13 cellular contexts compared by ENCODE assay signal in the genomic region with DNA sequence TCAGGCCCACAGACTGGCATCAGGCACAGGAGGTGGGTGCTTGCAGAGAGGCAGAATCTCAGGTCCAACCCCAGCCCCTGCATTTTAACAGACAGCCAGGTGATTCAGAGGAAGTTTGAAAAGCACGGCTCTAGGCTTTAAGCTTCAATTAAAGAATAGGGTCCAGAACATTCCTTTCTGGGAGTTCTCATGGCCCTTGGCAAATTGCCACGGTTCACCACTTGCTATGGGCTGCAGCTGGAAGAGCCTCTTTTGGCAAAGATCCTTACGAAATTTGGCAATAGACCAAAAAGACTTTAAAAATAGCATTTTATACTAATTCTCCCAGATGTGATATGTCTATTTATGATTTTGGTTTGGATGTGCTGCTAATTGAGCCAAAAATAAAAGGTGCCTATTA.
DNase-seq lines count a peak whose midpoint lies in the region; ATAC-seq, FAIRE-seq and TF ChIP-seq lines count a peak whose summit lies in the region.
"Had no signal": no experiment of that assay in that cellular context is flagged by ENCODE, and none has a peak within 500 bp of the region (broad histone marks: within the 10 kb centered on the region; RNA-seq: fewer than 3 reads in every experiment).

No MANE protein-coding gene starts in this region.

- H3K36me3 ChIP-seq in K562 (ENCODE audit: control insufficient read depth, insufficient read depth, low read length) = no peaks in the 10 kb centered on the region
- no peaks in the 10 kb centered on the region for H3K36me3 ChIP-seq in kidney (ENCODE audit: control insufficient read depth in 1 of 2, insufficient read depth in 2 of 2, low read length in 2 of 2)
- H3K36me3 ChIP-seq: neutrophil had no signal

- H3K4me3 Mint-ChIP-seq in activated T-cell treated with anti-CD3 and anti-CD28 coated beads, Interleukin-2, amount 50 U/mL, for 24 hours = no peak overlapping the region
- H3K4me3 Mint-ChIP-seq: activated CD4-positive, alpha-beta T cell treated with anti-CD3 and anti-CD28 coated beads, Interleukin-2, amount 10 ng/mL, durations not matched to agents 24 days and 14 days; activated naive CD4-positive, alpha-beta T cell treated with anti-CD3 and anti-CD28 coated beads for 36 hours had no signal

- no peak overlapping the region for H3K4me3 ChIP-seq in K562
- H3K4me3 ChIP-seq in kidney (ENCODE audit: low read length in 2 of 2) = no peak overlapping the region

- no peaks in the 10 kb centered on the region for H3K9me1 ChIP-seq in K562 (ENCODE audit: control insufficient read depth, insufficient read depth, low read length)

- H3K4me1 Mint-ChIP-seq in activated T-cell treated with anti-CD3 and anti-CD28 coated beads, Interleukin-2, amount 50 U/mL, for 24 hours (ENCODE audit: low read depth) = no peaks in the 10 kb centered on the region
- H3K4me1 Mint-ChIP-seq: activated CD4-positive, alpha-beta T cell treated with anti-CD3 and anti-CD28 coated beads, Interleukin-2, amount 10 ng/mL, durations not matched to agents 24 days and 14 days had no signal

- no peak for TF ChIP-seq RAD21 in K562 (CRISPR knock-in tag; conservative IDR thresholded peaks at IDR 0.05 in 1 of 2, IDR thresholded peaks at IDR 0.05 in 1 of 2)

- ATAC-seq in K562 = no peak
- no peak for ATAC-seq in HG02852 (IDR thresholded peaks at IDR 0.05; ENCODE audit: unreplicated experiment)

- H3K4me2 ChIP-seq in K562 (ENCODE audit: insufficient read depth, low read length) = no peak overlapping the region

- CTCF ChIA-PET in K562 (lab: Yijun Ruan, JAX; ENCODE audit: low intra/inter-chr PET ratio) = no interaction called here

- H3K4me1 ChIP-seq in K562 (replicated peaks in 1 of 2; ENCODE audit: control insufficient read depth in 2 of 2, insufficient read depth in 2 of 2, low read length in 2 of 2) = no peaks in the 10 kb centered on the region
- H3K4me1 ChIP-seq in kidney (ENCODE audit: control insufficient read depth in 1 of 2, insufficient read depth in 1 of 2, low read depth in 1 of 2, low read length in 2 of 2) = peaks cover 0 to 2% of the 10 kb centered on the region in 2 donors

- WGBS in K562 (ENCODE audit: insufficient coverage, low coverage, missing lambda C conversion rate) = 12% methylated on average over 3 of the region's 3 CpGs

- H3K79me2 ChIP-seq in K562 (ENCODE audit: control insufficient read depth, insufficient read depth, low read length) = no peaks in the 10 kb centered on the region

- no peaks in the 10 kb centered on the region for H3K9me3 Mint-ChIP-seq in activated T-cell treated with anti-CD3 and anti-CD28 coated beads, Interleukin-2, amount 50 U/mL, for 24 hours
- H3K9me3 Mint-ChIP-seq: activated CD4-positive, alpha-beta T cell treated with anti-CD3 and anti-CD28 coated beads, Interleukin-2, amount 10 ng/mL, durations not matched to agents 24 days and 14 days; activated naive CD4-positive, alpha-beta T cell treated with anti-CD3 and anti-CD28 coated beads for 36 hours had no signal

- DNase-seq in NCI-H446 (lab: John Stamatoyannopoulos, UW) (peak; percentile 8 to 30), NCI-H446 treated with DMSO at 0.1 percent for 48 hours (lab: John Stamatoyannopoulos, UW) (no peak), K562 (ENCODE audit: extremely low read depth in 1 of 4, low spot score in 3 of 4) (peak in 1 of 4 experiments; percentile 11), kidney (peak; percentile 82), ureter (ENCODE audit: low spot score) (peak; percentile 51), DMS153 treated with DMSO at 0.1 percent for 48 hours (lab: John Stamatoyannopoulos, UW; ENCODE audit: unreplicated experiment) (no peak)
- DNase-seq in activated T-cell treated with anti-CD3 and anti-CD28 coated beads, Interleukin-2, amount 50 U/mL, for 24 hours = no peak
- DNase-seq: activated CD4-positive, alpha-beta T cell treated with anti-CD3 and anti-CD28 coated beads, Interleukin-2, amount 10 ng/mL, durations not matched to agents 24 days and 14 days; activated naive CD4-positive, alpha-beta T cell treated with anti-CD3 and anti-CD28 coated beads for 36 hours; Karpas-422 had no signal

- H3K36me3 Mint-ChIP-seq in activated T-cell treated with anti-CD3 and anti-CD28 coated beads, Interleukin-2, amount 50 U/mL, for 24 hours (ENCODE audit: low read depth) = no peaks in the 10 kb centered on the region

- H3K27ac ChIP-seq in K562 (ENCODE audit: extremely low read depth, low read depth, low read length) (no peak overlapping the region), kidney (ENCODE audit: low read depth in 2 of 2, low read length in 2 of 2) (no peak overlapping the region)
- H3K27ac ChIP-seq: neutrophil had no signal

- intact Hi-C loops in K562 (cut with micrococcal nuclease) = no loop called here
- intact Hi-C loops in kidney (cut with DNase I) = no loop called here

- POLR2A ChIA-PET in K562 (lab: Yijun Ruan, JAX) = no interaction called here

- TF ChIP-seq POLR2A in K562 (conservative IDR thresholded peaks at IDR 0.05) = no peak

- no peaks in the 10 kb centered on the region for H3K27me3 ChIP-seq in K562 (ENCODE audit: control insufficient read depth in 2 of 2, insufficient read depth in 2 of 2, low read length in 2 of 2)
- H3K27me3 ChIP-seq: neutrophil had no signal

- no TSS peak for BruUV-seq in K562 (replicated peaks; lab: Mats Ljungman, UMichigan)

- H3K27me3 Mint-ChIP-seq in activated T-cell treated with anti-CD3 and anti-CD28 coated beads, Interleukin-2, amount 50 U/mL, for 24 hours = peaks cover 4% of the 10 kb centered on the region
- H3K27me3 Mint-ChIP-seq: activated CD4-positive, alpha-beta T cell treated with anti-CD3 and anti-CD28 coated beads, Interleukin-2, amount 10 ng/mL, durations not matched to agents 24 days and 14 days had no signal

- H3K27ac Mint-ChIP-seq in activated T-cell treated with anti-CD3 and anti-CD28 coated beads, Interleukin-2, amount 50 U/mL, for 24 hours = no peak overlapping the region
- H3K27ac Mint-ChIP-seq: activated CD4-positive, alpha-beta T cell treated with anti-CD3 and anti-CD28 coated beads, Interleukin-2, amount 10 ng/mL, durations not matched to agents 24 days and 14 days; activated naive CD4-positive, alpha-beta T cell treated with anti-CD3 and anti-CD28 coated beads for 36 hours had no signal

- H3K9me3 ChIP-seq in K562 (replicated peaks; ENCODE audit: control insufficient read depth, insufficient read depth, low read depth, low read length) = no peaks in the 10 kb centered on the region
- no peaks in the 10 kb centered on the region for H3K9me3 ChIP-seq in kidney (ENCODE audit: control insufficient read depth in 1 of 2, low read length in 2 of 2)
- H3K9me3 ChIP-seq: neutrophil had no signal

- no peaks in the 10 kb centered on the region for H4K20me1 ChIP-seq in K562 (replicated peaks; ENCODE audit: control insufficient read depth, insufficient read depth, low read length)

- FAIRE-seq in K562 (lab: Jason Lieb, UNC) (no peak), kidney (lab: Jason Lieb, UNC) (no peak)
- FAIRE-seq: H54 had no signal

- H2AFZ ChIP-seq in K562 (ENCODE audit: low read depth, low read length) = no peak overlapping the region

- TF ChIP-seq CTCF in K562 (IDR thresholded peaks at IDR 0.05 in 2 of 3, conservative IDR thresholded peaks at IDR 0.05 in 1 of 3; ENCODE audit: insufficient read depth in 2 of 3, low read depth in 1 of 3, low read length in 3 of 3) = no peak
- TF ChIP-seq CTCF in kidney (IDR thresholded peaks at IDR 0.05; ENCODE audit: borderline replicate concordance, extremely low read depth, insufficient read depth) = no peak

- in situ Hi-C loops in K562 (cut with MboI) = no loop called here

- H3K9ac ChIP-seq in K562 (ENCODE audit: insufficient read depth in 1 of 2, low read depth in 2 of 2, low read length in 2 of 2) (no peak overlapping the region), kidney (ENCODE audit: low read length in 2 of 2) (no peak overlapping the region)

- TF ChIP-seq EP300 in K562 (IDR thresholded peaks at IDR 0.05; ENCODE audit: low read length) = no peak

TF ChIP-seq in K562, 482 proteins besides CTCF, POLR2A, EP300 and RAD21:
- TF ChIP-seq NFIC (IDR thresholded peaks at IDR 0.05) (peak; percentile 61), NFIX (CRISPR knock-in tag; IDR thresholded peaks at IDR 0.05; ENCODE audit: low read depth) (peak; percentile 53; the same call in 1 of the 2 replicates), MTF1 (CRISPR knock-in tag; IDR thresholded peaks at IDR 0.05; ENCODE audit: borderline replicate concordance) (no peak)

Comparison
In these comparisons a context has a peak if more than half of its experiments do, and no peak if none do; other contexts are left out.
1. DNase-seq: peak in NCI-H446 (2 of 2), kidney (single experiment) and ureter (single experiment); none in NCI-H446 treated with DMSO at 0.1 percent for 48 hours (single experiment), DMS153 treated with DMSO at 0.1 percent for 48 hours (single experiment) and activated T-cell treated with anti-CD3 and anti-CD28 coated beads, Interleukin-2, amount 50 U/mL, for 24 hours (single experiment).